11 cellular contexts compared by ENCODE assay signal in the genomic region with DNA sequence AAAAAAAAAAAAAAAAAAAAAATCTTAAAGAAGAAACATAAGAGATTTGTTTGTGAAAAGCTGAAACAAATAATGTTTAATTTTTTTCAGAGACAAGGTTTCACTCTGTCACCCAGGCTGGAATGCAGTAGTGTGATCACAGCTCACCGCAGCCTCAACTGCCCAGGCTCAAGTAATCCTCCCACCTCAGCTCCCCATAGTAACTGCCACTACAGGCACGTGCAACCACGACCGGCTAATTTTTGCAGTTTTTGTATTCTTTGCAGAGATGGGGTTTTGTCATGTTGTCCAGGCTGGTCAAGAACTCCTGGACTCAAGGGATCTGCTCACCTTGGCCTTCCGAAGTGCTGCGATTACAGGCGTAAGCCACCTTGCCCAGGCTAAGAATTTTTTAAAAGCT. TPM values are rescaled to one million over a fixed set of nuclear protein-coding genes. Genes with fewer than 3 reads are reported as not detected.
DNase-seq lines count a peak whose midpoint lies in the region; ATAC-seq and TF ChIP-seq lines count a peak whose summit lies in the region.
"Had no signal": no experiment of that assay in that cellular context is flagged by ENCODE, and none has a peak within 500 bp of the region (broad histone marks: within the 10 kb centered on the region; RNA-seq: fewer than 3 reads in every experiment).

No MANE protein-coding gene starts in this region.

- no peak for TF ChIP-seq CTCF in HFFc6 (IDR thresholded peaks at IDR 0.05)

- H3K4me1 Mint-ChIP-seq in activated T-cell treated with anti-CD3 and anti-CD28 coated beads, Interleukin-2, amount 50 U/mL, for 24 hours (ENCODE audit: low read depth) = peaks cover 64% of the 10 kb centered on the region
- H3K4me1 Mint-ChIP-seq in stimulated activated naive B cell treated with anti-CD40 and anti-IgM and Interleukin-4, amounts not matched to agents 10 μg/mL and 1 μg/mL and 100 μg/mL, for 72 hours = peaks cover 25 to 41% of the 10 kb centered on the region in 2 donors
- H3K4me1 Mint-ChIP-seq in HFFc6 (ENCODE audit: low read depth) = peaks cover 41% of the 10 kb centered on the region

- DNase-seq in activated T-cell treated with anti-CD3 and anti-CD28 coated beads, Interleukin-2, amount 50 U/mL, for 24 hours = no peak
- DNase-seq in activated T-cell treated with anti-CD3 and anti-CD28 coated beads for 4 hours = no peak
- peak; percentile 87 for DNase-seq in MV-4-11 (lab: John Stamatoyannopoulos, UW)
- peak; percentile 30 for DNase-seq in amniotic epithelial cell (ENCODE audit: low read depth)
- DNase-seq in stimulated activated naive B cell treated with anti-CD40 and anti-IgM and Interleukin-4, amounts not matched to agents 10 μg/mL and 1 μg/mL and 100 μg/mL, for 72 hours = no peak
- no peak for DNase-seq in HFFc6
- no peak for DNase-seq in activated CD4-positive, CD25-positive, alpha-beta regulatory T cell (lab: John Stamatoyannopoulos, UW)
- DNase-seq: mammary epithelial cell, NCI-H1694, NCI-H69 had no signal

- no peaks in the 10 kb centered on the region for H3K27me3 Mint-ChIP-seq in activated T-cell treated with anti-CD3 and anti-CD28 coated beads, Interleukin-2, amount 50 U/mL, for 24 hours
- no peaks in the 10 kb centered on the region for H3K27me3 Mint-ChIP-seq in stimulated activated naive B cell treated with anti-CD40 and anti-IgM and Interleukin-4, amounts not matched to agents 10 μg/mL and 1 μg/mL and 100 μg/mL, for 72 hours
- H3K27me3 Mint-ChIP-seq in HFFc6 (ENCODE audit: insufficient read depth) = no peaks in the 10 kb centered on the region

- no peak for ATAC-seq in stimulated activated naive B cell treated with anti-CD40 and anti-IgM and Interleukin-4, amounts not matched to agents 10 μg/mL and 1 μg/mL and 100 μg/mL, for 72 hours (replicated peaks)
- ATAC-seq in GM19395 (IDR thresholded peaks at IDR 0.05; ENCODE audit: unreplicated experiment) = no peak

- H3K27ac Mint-ChIP-seq in activated T-cell treated with anti-CD3 and anti-CD28 coated beads, Interleukin-2, amount 50 U/mL, for 24 hours = peak overlapping the region; percentile 68
- H3K27ac Mint-ChIP-seq in stimulated activated naive B cell treated with anti-CD40 and anti-IgM and Interleukin-4, amounts not matched to agents 10 μg/mL and 1 μg/mL and 100 μg/mL, for 72 hours = peak overlapping the region; percentile 79
- no peak overlapping the region for H3K27ac Mint-ChIP-seq in HFFc6

- H3K36me3 Mint-ChIP-seq in activated T-cell treated with anti-CD3 and anti-CD28 coated beads, Interleukin-2, amount 50 U/mL, for 24 hours (ENCODE audit: low read depth) = peaks cover 73% of the 10 kb centered on the region
- peaks cover 25 to 34% of the 10 kb centered on the region in 2 donors for H3K36me3 Mint-ChIP-seq in stimulated activated naive B cell treated with anti-CD40 and anti-IgM and Interleukin-4, amounts not matched to agents 10 μg/mL and 1 μg/mL and 100 μg/mL, for 72 hours
- H3K36me3 Mint-ChIP-seq in HFFc6 (ENCODE audit: low read depth) = peaks cover 7% of the 10 kb centered on the region; the same call in 1 of the 2 replicates

- peak overlapping the region; percentile 97 for H3K4me3 Mint-ChIP-seq in activated T-cell treated with anti-CD3 and anti-CD28 coated beads, Interleukin-2, amount 50 U/mL, for 24 hours
- H3K4me3 Mint-ChIP-seq in stimulated activated naive B cell treated with anti-CD40 and anti-IgM and Interleukin-4, amounts not matched to agents 10 μg/mL and 1 μg/mL and 100 μg/mL, for 72 hours = peak overlapping the region; percentile 40 to 48
- H3K4me3 Mint-ChIP-seq in HFFc6 = no peak overlapping the region

- no peaks in the 10 kb centered on the region for H3K9me3 Mint-ChIP-seq in activated T-cell treated with anti-CD3 and anti-CD28 coated beads, Interleukin-2, amount 50 U/mL, for 24 hours
- H3K9me3 Mint-ChIP-seq in stimulated activated naive B cell treated with anti-CD40 and anti-IgM and Interleukin-4, amounts not matched to agents 10 μg/mL and 1 μg/mL and 100 μg/mL, for 72 hours = no peaks in the 10 kb centered on the region
- H3K9me3 Mint-ChIP-seq in HFFc6 = no peaks in the 10 kb centered on the region

RNA-seq across cellular contexts. Expression of gene CLNS1A, which starts 2.9 kb away (rescaled TPM):
- total RNA-seq in HFFc6 (2021; fragmentation: NEBNext Ultra II Directional; extraction: Animal tissue kit (Norgen Biotek cat#: 25700)) = 10 to 100 TPM; 91.5 to 98.6 (median 94.7) TPM

RNA-seq across cellular contexts. Expression of gene AQP11, which starts 45.0 kb away (rescaled TPM):
- total RNA-seq in HFFc6 (2021; fragmentation: NEBNext Ultra II Directional; extraction: Animal tissue kit (Norgen Biotek cat#: 25700)) = 1 to 10 TPM; 1.2 to 1.8 (median 1.5) TPM

Comparison
In these comparisons a context has a peak if more than half of its experiments do, and no peak if none do; other contexts are left out.
1. DNase-seq: peak in MV-4-11 (single experiment) and amniotic epithelial cell (single experiment); none in activated T-cell treated with anti-CD3 and anti-CD28 coated beads, Interleukin-2, amount 50 U/mL, for 24 hours (single experiment), activated T-cell treated with anti-CD3 and anti-CD28 coated beads for 4 hours (single experiment), stimulated activated naive B cell treated with anti-CD40 and anti-IgM and Interleukin-4, amounts not matched to agents 10 μg/mL and 1 μg/mL and 100 μg/mL, for 72 hours (single experiment), HFFc6 (single experiment) and activated CD4-positive, CD25-positive, alpha-beta regulatory T cell (0 of 4).